1 cellular context compared by ENCODE assay signal in genomic region chr19:40232479-40232878, GRCh38.
TF ChIP-seq lines count a peak whose summit lies in the region.

No MANE protein-coding gene starts in this region.

TF ChIP-seq in K562, 482 proteins besides CTCF, POLR2A, EP300 and RAD21 (continues in another document):
- TF ChIP-seq EGR1 (conservative IDR thresholded peaks at IDR 0.05): peak; percentile 85
- TF ChIP-seq DEAF1 (CRISPR knock-in tag; IDR thresholded peaks at IDR 0.05): no peak
- no peak for TF ChIP-seq ZNF518B (CRISPR knock-in tag; IDR thresholded peaks at IDR 0.05)
- TF ChIP-seq TCF3 (CRISPR knock-in tag; IDR thresholded peaks at IDR 0.05): no peak
- TF ChIP-seq THRB (CRISPR knock-in tag; conservative IDR thresholded peaks at IDR 0.05): 0 out of 2 replicates have a peak, but pooled peaks have one; percentile 18
- no peak for TF ChIP-seq TAF9B (IDR thresholded peaks at IDR 0.05; ENCODE audit: partially characterized antibody)
- TF ChIP-seq BHLHE40 (IDR thresholded peaks at IDR 0.05; ENCODE audit: low read length): 0 out of 2 replicates have a peak, but pooled peaks have one; percentile 17
- no peak for TF ChIP-seq NFATC3 (IDR thresholded peaks at IDR 0.05)
- no peak for TF ChIP-seq AFF4 (CRISPR knock-in tag; IDR thresholded peaks at IDR 0.05)
- TF ChIP-seq E2F6 (IDR thresholded peaks at IDR 0.05; ENCODE audit: borderline replicate concordance in 1 of 2, extremely low read depth in 1 of 2, insufficient read depth in 1 of 2, insufficient read length in 1 of 2, low read depth in 1 of 2, low read length in 1 of 2, poor library complexity in 1 of 2, severe bottlenecking in 1 of 2): peak in 1 of 2 experiments; percentile 0
- no peak for TF ChIP-seq POLR2AphosphoS5 (IDR thresholded peaks at IDR 0.05; ENCODE audit: control insufficient read depth, insufficient read depth, low read depth, low read length)
- no peak for TF ChIP-seq ZBTB33 (CRISPR knock-in tag; IDR thresholded peaks at IDR 0.05)
- no peak for TF ChIP-seq SIX5 (IDR thresholded peaks at IDR 0.05; ENCODE audit: borderline replicate concordance in 1 of 2, insufficient read depth in 1 of 2, low read depth in 1 of 2, low read length in 2 of 2)
- no peak for TF ChIP-seq BDP1 (IDR thresholded peaks at IDR 0.05; ENCODE audit: insufficient read depth, insufficient read length)
- TF ChIP-seq NCOA2 (IDR thresholded peaks at IDR 0.05; ENCODE audit: partially characterized antibody in 2 of 2): no peak
- no peak for TF ChIP-seq SREBF1 (IDR thresholded peaks at IDR 0.05; ENCODE audit: borderline replicate concordance, low read depth, low read length)
- TF ChIP-seq ZFP1 (CRISPR knock-in tag; IDR thresholded peaks at IDR 0.05): no peak
- TF ChIP-seq CBFA2T3 (IDR thresholded peaks at IDR 0.05): peak; percentile 5; the same call in 1 of the 2 replicates
- no peak for TF ChIP-seq TGIF2 (CRISPR knock-in tag; IDR thresholded peaks at IDR 0.05)
- TF ChIP-seq KLF16 (IDR thresholded peaks at IDR 0.05): no peak
- TF ChIP-seq L3MBTL2 (IDR thresholded peaks at IDR 0.05): no peak
- TF ChIP-seq CHD2 (IDR thresholded peaks at IDR 0.05; ENCODE audit: low read depth, low read length): peak; percentile 37; the same call in 1 of the 2 replicates
- TF ChIP-seq RCOR1 (IDR thresholded peaks at IDR 0.05; ENCODE audit: borderline replicate concordance in 1 of 2, low read depth in 2 of 2, low read length in 2 of 2): 0 out of 4 replicates have a peak, but pooled peaks of 1 of the 2 experiments have one; percentile 27
- no peak for TF ChIP-seq CHD7 (IDR thresholded peaks at IDR 0.05; ENCODE audit: low read depth, low read length)
- no peak for TF ChIP-seq CREB3 (tag; conservative IDR thresholded peaks at IDR 0.05; ENCODE audit: low read depth)
- TF ChIP-seq ZNF584 (CRISPR knock-in tag; IDR thresholded peaks at IDR 0.05; ENCODE audit: low read depth): no peak
